9 cellular contexts compared by ENCODE assay signal in genomic region chr15:78069630-78070029, GRCh38. TPM values are rescaled to one million over a fixed set of nuclear protein-coding genes. Genes with fewer than 3 reads are reported as not detected.
DNase-seq lines count a peak whose midpoint lies in the region; ATAC-seq and TF ChIP-seq lines count a peak whose summit lies in the region.
"Had no signal": no experiment of that assay in that cellular context is flagged by ENCODE, and none has a peak within 500 bp of the region (broad histone marks: within the 10 kb centered on the region; RNA-seq: fewer than 3 reads in every experiment).

No MANE protein-coding gene starts in this region.

- 53 to 70% (median 57%) methylated on average over 1 of the region's 1 CpG for WGBS in spleen, 5 donors

- no peak overlapping the region for H3K27ac Mint-ChIP-seq in mesothelial cell of epicardium

- H3K9me3 Mint-ChIP-seq in mesothelial cell of epicardium: no peaks in the 10 kb centered on the region

- H3K36me3 Mint-ChIP-seq in mesothelial cell of epicardium: no peaks in the 10 kb centered on the region

- ATAC-seq in GM21529 (IDR thresholded peaks at IDR 0.05; ENCODE audit: unreplicated experiment): no peak

- H3K4me3 ChIP-seq in NB4 (ENCODE audit: low read depth, low read length) (peak overlapping the region; percentile 42), coronary artery (no peak overlapping the region), spleen (peak overlapping the region in 1 of 8 donors; percentile 49)

- H3K27me3 ChIP-seq in spleen (replicated peaks in 1 of 7): no peaks in the 10 kb centered on the region

- peaks cover 27% of the 10 kb centered on the region for H3K4me1 Mint-ChIP-seq in mesothelial cell of epicardium

- H3K4me3 Mint-ChIP-seq in mesothelial cell of epicardium: no peak overlapping the region

- intact Hi-C loops in spleen (cut with DNase I; ENCODE audit: low total_unique reads): no loop called here

- no peaks in the 10 kb centered on the region for H3K27me3 Mint-ChIP-seq in mesothelial cell of epicardium (ENCODE audit: low read depth)

- no peaks in the 10 kb centered on the region for H3K9me3 ChIP-seq in spleen

- H3K4me1 ChIP-seq in spleen: peaks cover 67 to 100% (median 100%) of the 10 kb centered on the region in 6 donors

- TF ChIP-seq POLR2A in NB4 (IDR thresholded peaks at IDR 0.05; ENCODE audit: extremely low read depth, insufficient read length) (peak; percentile 1), spleen (IDR thresholded peaks at IDR 0.05) (no peak)

- DNase-seq in GM10266 (ENCODE audit: extremely low spot score) (no peak), NB4 (ENCODE audit: low read depth) (peak; percentile 54), coronary artery (ENCODE audit: low spot score) (no peak), spleen (no peak), mesothelial cell of epicardium (ENCODE audit: low spot score in 2 of 2, unreplicated experiment in 2 of 2) (no peak)
- DNase-seq in NK-92 treated with Interleukin-12 subunit alpha and Interleukin-12 subunit beta, amount 100 ng/mL, for 24 hours (lab: John Stamatoyannopoulos, UW): no peak
- DNase-seq: NCI-H345 had no signal

- H3K36me3 ChIP-seq in spleen: no peaks in the 10 kb centered on the region

- H3K27ac ChIP-seq in coronary artery: peak overlapping the region; percentile 61 to 92
- peak overlapping the region; percentile 73 to 97 (median 88) for H3K27ac ChIP-seq in spleen

- peak; percentile 24 for TF ChIP-seq CTCF in GM10266 (IDR thresholded peaks at IDR 0.05; ENCODE audit: control insufficient read depth, insufficient read depth, low read depth, missing control alignments)
- peak; percentile 17 for TF ChIP-seq CTCF in NB4 (IDR thresholded peaks at IDR 0.05; ENCODE audit: low read depth, low read length)
- no peak for TF ChIP-seq CTCF in coronary artery (IDR thresholded peaks at IDR 0.05)
- TF ChIP-seq CTCF in spleen (IDR thresholded peaks at IDR 0.05 in 8 of 11, conservative IDR thresholded peaks at IDR 0.05 in 3 of 11): no peak
- no peak for TF ChIP-seq CTCF in mesothelial cell of epicardium (IDR thresholded peaks at IDR 0.05; ENCODE audit: unreplicated experiment)

RNA-seq across cellular contexts. Expression of gene TBC1D2B, which starts 7.9 kb away (rescaled TPM):
- 100 to 1,000 TPM in 5 of 7 donors, 10 to 100 TPM in 2; 88.7 to 131 (median 106) TPM for total RNA-seq in spleen
- 10 to 100 TPM in 2 of 3 donors, 1 to 10 TPM in 1; 9.4 to 19.4 (median 10.0) TPM for polyA plus RNA-seq in spleen
- total RNA-seq in mesothelial cell of epicardium: 33.8 to 39.8 TPM (median 38.5 TPM) in 3 replicates

RNA-seq across cellular contexts. Expression of gene SH2D7, which starts 22.7 kb away (rescaled TPM):
- total RNA-seq in spleen (not detected), mesothelial cell of epicardium (not detected in 3 replicates)
- polyA plus RNA-seq in spleen: not detected
- total RNA-seq: bronchial epithelial cell had no signal

Comparison
In these comparisons a context has a peak if more than half of its experiments do, and no peak if none do; other contexts are left out.
1. CTCF ChIP-seq: peak in GM10266 (single experiment) and NB4 (single experiment); none in coronary artery (single experiment), spleen (0 of 11) and mesothelial cell of epicardium (single experiment).